In genomic region chr1:170310014-170310405, GRCh38 we compare ENCODE assay signal across 14 cellular contexts.
"Had no signal": no experiment of that assay in that cellular context is flagged by ENCODE, and none has a peak within 500 bp of the region (broad histone marks: within the 10 kb centered on the region; RNA-seq: fewer than 3 reads in every experiment).

No MANE protein-coding gene starts in this region.

- H2AFZ ChIP-seq: parathyroid adenoma had no signal

- H3K27ac ChIP-seq: parathyroid adenoma had no signal

- H3K4me3 ChIP-seq: ascending aorta had no signal

- ATAC-seq: activated CD8-positive, alpha-beta T cell treated with anti-CD3 and anti-CD28 coated beads, Interleukin-2, amount 10 ng/mL, durations not matched to agents 7 days and 5 days; activated T-cell treated with anti-CD3 and anti-CD28 coated beads, Interleukin-2, amount 50 U/mL, for 4 hours; naive thymus-derived CD8-positive, alpha-beta T cell had no signal

- H3K4me1 ChIP-seq: parathyroid adenoma had no signal

- H3K9ac ChIP-seq: parathyroid adenoma had no signal

- H3K36me3 ChIP-seq: ascending aorta had no signal

- H3K79me2 ChIP-seq: parathyroid adenoma had no signal

- H3K9me3 ChIP-seq: ascending aorta had no signal

- H3K27me3 ChIP-seq: ascending aorta had no signal

- DNase-seq: activated CD4-positive, alpha-beta T cell treated with anti-CD3 and anti-CD28 coated beads, Interleukin-2, amount 10 ng/mL, durations not matched to agents 7 days and 5 days; activated CD8-positive, alpha-beta T cell treated with anti-CD3 and anti-CD28 coated beads, Interleukin-2, amount 10 ng/mL, durations not matched to agents 7 days and 5 days; activated naive CD4-positive, alpha-beta T cell treated with anti-CD3 and anti-CD28 coated beads, Interleukin-2, amount 10 ng/mL, durations not matched to agents 7 days and 5 days; activated T-cell treated with anti-CD3 and anti-CD28 coated beads, Interleukin-2, amount 50 U/mL, for 4 hours; cerebellar nuclear complex; effector CD4-positive, alpha-beta T cell; left ventricle myocardium superior; naive thymus-derived CD8-positive, alpha-beta T cell; stimulated activated CD4-positive, alpha-beta T cell treated with anti-CD3 and anti-CD28 coated beads, Interleukin-2, amount 100 ng/mL, for 24 hours; stimulated activated naive CD4-positive, alpha-beta T cell treated with Interleukin-2 at 50 U/mL for 16 hours; substantia nigra; T1000 had no signal
